2 cellular contexts compared by ENCODE assay signal in the genomic region with DNA sequence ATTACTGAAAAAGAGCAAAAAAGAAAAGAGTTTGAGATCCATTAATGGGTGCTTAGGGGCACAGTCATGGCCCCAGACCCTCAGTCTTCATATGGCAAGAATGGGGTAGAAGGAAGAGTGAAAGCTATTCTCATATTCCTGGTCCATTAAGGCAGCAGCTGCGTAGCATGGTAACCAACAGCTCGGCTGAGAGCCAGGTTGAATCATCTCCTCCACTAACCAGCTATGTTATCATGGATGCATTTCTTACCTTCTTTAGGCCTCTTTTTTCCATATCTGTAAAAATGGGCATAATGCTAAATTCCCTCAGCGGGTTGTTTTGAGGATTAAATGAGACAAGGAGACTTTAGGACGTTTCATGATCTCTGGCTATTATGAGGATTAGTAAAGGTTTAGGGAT.
TF ChIP-seq lines count a peak whose summit lies in the region.

No MANE protein-coding gene starts in this region.

TF ChIP-seq in IMR-90, 13 proteins besides CTCF, POLR2A, EP300 and RAD21:
- no peak for TF ChIP-seq FOS (IDR thresholded peaks at IDR 0.05; ENCODE audit: low read depth, low read length)
- no peak for TF ChIP-seq CHD1 (IDR thresholded peaks at IDR 0.05; ENCODE audit: low read depth, low read length)
- no peak for TF ChIP-seq BHLHE40 (IDR thresholded peaks at IDR 0.05; ENCODE audit: low read depth, low read length)
- no peak for TF ChIP-seq MXI1 (IDR thresholded peaks at IDR 0.05; ENCODE audit: borderline replicate concordance, low read depth, low read length)
- TF ChIP-seq NFE2L2 (IDR thresholded peaks at IDR 0.05; ENCODE audit: low read depth, low read length), result no peak
- TF ChIP-seq, protein P1, sequence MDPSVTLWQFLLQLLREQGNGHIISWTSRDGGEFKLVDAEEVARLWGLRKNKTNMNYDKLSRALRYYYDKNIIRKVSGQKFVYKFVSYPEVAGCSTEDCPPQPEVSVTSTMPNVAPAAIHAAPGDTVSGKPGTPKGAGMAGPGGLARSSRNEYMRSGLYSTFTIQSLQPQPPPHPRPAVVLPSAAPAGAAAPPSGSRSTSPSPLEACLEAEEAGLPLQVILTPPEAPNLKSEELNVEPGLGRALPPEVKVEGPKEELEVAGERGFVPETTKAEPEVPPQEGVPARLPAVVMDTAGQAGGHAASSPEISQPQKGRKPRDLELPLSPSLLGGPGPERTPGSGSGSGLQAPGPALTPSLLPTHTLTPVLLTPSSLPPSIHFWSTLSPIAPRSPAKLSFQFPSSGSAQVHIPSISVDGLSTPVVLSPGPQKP (IDR thresholded peaks at IDR 0.05; ENCODE audit: borderline replicate concordance, low read depth, low read length), result no peak
- TF ChIP-seq RFX5 (IDR thresholded peaks at IDR 0.05; ENCODE audit: low read depth, low read length), result no peak; the same call in 1 of the 2 replicates
- TF ChIP-seq, protein P2, sequence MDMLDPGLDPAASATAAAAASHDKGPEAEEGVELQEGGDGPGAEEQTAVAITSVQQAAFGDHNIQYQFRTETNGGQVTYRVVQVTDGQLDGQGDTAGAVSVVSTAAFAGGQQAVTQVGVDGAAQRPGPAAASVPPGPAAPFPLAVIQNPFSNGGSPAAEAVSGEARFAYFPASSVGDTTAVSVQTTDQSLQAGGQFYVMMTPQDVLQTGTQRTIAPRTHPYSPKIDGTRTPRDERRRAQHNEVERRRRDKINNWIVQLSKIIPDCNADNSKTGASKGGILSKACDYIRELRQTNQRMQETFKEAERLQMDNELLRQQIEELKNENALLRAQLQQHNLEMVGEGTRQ (IDR thresholded peaks at IDR 0.05; ENCODE audit: low read depth, low read length), result no peak
- no peak for TF ChIP-seq RCOR1 (IDR thresholded peaks at IDR 0.05; ENCODE audit: insufficient replicate concordance, low read length)
- no peak for TF ChIP-seq MAZ (IDR thresholded peaks at IDR 0.05; ENCODE audit: borderline replicate concordance, low read depth, low read length)

TF ChIP-seq in GM23338, 12 proteins besides CTCF, POLR2A, EP300 and RAD21:
- TF ChIP-seq EZH2phosphoT487 (IDR thresholded peaks at IDR 0.05; ENCODE audit: unreplicated experiment) (no peak), ZNF114 (CRISPR knock-in tag; IDR thresholded peaks at IDR 0.05) (no peak), EZH2 (IDR thresholded peaks at IDR 0.05; ENCODE audit: low read depth, unreplicated experiment) (no peak), JUNB (IDR thresholded peaks at IDR 0.05; ENCODE audit: unreplicated experiment) (no peak), NANOG (IDR thresholded peaks at IDR 0.05; ENCODE audit: borderline replicate concordance) (no peak), POLR2AphosphoS5 (IDR thresholded peaks at IDR 0.05; ENCODE audit: low read depth) (no peak)
- TF ChIP-seq, protein P3, sequence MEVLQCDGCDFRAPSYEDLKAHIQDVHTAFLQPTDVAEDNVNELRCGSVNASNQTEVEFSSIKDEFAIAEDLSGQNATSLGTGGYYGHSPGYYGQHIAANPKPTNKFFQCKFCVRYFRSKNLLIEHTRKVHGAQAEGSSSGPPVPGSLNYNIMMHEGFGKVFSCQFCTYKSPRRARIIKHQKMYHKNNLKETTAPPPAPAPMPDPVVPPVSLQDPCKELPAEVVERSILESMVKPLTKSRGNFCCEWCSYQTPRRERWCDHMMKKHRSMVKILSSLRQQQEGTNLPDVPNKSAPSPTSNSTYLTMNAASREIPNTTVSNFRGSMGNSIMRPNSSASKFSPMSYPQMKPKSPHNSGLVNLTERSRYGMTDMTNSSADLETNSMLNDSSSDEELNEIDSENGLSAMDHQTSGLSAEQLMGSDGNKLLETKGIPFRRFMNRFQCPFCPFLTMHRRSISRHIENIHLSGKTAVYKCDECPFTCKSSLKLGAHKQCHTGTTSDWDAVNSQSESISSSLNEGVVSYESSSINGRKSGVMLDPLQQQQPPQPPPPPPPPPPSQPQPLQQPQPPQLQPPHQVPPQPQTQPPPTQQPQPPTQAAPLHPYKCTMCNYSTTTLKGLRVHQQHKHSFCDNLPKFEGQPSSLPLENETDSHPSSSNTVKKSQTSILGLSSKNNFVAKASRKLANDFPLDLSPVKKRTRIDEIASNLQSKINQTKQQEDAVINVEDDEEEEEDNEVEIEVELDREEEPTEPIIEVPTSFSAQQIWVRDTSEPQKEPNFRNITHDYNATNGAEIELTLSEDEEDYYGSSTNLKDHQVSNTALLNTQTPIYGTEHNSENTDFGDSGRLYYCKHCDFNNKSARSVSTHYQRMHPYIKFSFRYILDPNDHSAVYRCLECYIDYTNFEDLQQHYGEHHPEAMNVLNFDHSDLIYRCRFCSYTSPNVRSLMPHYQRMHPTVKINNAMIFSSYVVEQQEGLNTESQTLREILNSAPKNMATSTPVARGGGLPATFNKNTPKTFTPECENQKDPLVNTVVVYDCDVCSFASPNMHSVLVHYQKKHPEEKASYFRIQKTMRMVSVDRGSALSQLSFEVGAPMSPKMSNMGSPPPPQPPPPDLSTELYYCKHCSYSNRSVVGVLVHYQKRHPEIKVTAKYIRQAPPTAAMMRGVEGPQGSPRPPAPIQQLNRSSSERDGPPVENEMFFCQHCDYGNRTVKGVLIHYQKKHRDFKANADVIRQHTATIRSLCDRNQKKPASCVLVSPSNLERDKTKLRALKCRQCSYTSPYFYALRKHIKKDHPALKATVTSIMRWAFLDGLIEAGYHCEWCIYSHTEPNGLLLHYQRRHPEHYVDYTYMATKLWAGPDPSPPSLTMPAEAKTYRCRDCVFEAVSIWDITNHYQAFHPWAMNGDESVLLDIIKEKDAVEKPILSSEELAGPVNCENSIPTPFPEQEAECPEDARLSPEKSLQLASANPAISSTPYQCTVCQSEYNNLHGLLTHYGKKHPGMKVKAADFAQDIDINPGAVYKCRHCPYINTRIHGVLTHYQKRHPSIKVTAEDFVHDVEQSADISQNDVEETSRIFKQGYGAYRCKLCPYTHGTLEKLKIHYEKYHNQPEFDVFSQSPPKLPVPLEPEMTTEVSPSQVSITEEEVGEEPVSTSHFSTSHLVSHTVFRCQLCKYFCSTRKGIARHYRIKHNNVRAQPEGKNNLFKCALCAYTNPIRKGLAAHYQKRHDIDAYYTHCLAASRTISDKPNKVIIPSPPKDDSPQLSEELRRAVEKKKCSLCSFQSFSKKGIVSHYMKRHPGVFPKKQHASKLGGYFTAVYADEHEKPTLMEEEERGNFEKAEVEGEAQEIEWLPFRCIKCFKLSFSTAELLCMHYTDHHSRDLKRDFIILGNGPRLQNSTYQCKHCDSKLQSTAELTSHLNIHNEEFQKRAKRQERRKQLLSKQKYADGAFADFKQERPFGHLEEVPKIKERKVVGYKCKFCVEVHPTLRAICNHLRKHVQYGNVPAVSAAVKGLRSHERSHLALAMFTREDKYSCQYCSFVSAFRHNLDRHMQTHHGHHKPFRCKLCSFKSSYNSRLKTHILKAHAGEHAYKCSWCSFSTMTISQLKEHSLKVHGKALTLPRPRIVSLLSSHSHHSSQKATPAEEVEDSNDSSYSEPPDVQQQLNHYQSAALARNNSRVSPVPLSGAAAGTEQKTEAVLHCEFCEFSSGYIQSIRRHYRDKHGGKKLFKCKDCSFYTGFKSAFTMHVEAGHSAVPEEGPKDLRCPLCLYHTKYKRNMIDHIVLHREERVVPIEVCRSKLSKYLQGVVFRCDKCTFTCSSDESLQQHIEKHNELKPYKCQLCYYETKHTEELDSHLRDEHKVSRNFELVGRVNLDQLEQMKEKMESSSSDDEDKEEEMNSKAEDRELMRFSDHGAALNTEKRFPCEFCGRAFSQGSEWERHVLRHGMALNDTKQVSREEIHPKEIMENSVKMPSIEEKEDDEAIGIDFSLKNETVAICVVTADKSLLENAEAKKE (CRISPR knock-in tag; IDR thresholded peaks at IDR 0.05), result no peak
- TF ChIP-seq, protein P4, sequence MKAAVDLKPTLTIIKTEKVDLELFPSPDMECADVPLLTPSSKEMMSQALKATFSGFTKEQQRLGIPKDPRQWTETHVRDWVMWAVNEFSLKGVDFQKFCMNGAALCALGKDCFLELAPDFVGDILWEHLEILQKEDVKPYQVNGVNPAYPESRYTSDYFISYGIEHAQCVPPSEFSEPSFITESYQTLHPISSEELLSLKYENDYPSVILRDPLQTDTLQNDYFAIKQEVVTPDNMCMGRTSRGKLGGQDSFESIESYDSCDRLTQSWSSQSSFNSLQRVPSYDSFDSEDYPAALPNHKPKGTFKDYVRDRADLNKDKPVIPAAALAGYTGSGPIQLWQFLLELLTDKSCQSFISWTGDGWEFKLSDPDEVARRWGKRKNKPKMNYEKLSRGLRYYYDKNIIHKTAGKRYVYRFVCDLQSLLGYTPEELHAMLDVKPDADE (IDR thresholded peaks at IDR 0.05), result no peak
- TF ChIP-seq, protein P5, sequence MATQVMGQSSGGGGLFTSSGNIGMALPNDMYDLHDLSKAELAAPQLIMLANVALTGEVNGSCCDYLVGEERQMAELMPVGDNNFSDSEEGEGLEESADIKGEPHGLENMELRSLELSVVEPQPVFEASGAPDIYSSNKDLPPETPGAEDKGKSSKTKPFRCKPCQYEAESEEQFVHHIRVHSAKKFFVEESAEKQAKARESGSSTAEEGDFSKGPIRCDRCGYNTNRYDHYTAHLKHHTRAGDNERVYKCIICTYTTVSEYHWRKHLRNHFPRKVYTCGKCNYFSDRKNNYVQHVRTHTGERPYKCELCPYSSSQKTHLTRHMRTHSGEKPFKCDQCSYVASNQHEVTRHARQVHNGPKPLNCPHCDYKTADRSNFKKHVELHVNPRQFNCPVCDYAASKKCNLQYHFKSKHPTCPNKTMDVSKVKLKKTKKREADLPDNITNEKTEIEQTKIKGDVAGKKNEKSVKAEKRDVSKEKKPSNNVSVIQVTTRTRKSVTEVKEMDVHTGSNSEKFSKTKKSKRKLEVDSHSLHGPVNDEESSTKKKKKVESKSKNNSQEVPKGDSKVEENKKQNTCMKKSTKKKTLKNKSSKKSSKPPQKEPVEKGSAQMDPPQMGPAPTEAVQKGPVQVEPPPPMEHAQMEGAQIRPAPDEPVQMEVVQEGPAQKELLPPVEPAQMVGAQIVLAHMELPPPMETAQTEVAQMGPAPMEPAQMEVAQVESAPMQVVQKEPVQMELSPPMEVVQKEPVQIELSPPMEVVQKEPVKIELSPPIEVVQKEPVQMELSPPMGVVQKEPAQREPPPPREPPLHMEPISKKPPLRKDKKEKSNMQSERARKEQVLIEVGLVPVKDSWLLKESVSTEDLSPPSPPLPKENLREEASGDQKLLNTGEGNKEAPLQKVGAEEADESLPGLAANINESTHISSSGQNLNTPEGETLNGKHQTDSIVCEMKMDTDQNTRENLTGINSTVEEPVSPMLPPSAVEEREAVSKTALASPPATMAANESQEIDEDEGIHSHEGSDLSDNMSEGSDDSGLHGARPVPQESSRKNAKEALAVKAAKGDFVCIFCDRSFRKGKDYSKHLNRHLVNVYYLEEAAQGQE (IDR thresholded peaks at IDR 0.05; ENCODE audit: unreplicated experiment), result no peak
